ENCODE assay signal across 10 cellular contexts in the genomic region with DNA sequence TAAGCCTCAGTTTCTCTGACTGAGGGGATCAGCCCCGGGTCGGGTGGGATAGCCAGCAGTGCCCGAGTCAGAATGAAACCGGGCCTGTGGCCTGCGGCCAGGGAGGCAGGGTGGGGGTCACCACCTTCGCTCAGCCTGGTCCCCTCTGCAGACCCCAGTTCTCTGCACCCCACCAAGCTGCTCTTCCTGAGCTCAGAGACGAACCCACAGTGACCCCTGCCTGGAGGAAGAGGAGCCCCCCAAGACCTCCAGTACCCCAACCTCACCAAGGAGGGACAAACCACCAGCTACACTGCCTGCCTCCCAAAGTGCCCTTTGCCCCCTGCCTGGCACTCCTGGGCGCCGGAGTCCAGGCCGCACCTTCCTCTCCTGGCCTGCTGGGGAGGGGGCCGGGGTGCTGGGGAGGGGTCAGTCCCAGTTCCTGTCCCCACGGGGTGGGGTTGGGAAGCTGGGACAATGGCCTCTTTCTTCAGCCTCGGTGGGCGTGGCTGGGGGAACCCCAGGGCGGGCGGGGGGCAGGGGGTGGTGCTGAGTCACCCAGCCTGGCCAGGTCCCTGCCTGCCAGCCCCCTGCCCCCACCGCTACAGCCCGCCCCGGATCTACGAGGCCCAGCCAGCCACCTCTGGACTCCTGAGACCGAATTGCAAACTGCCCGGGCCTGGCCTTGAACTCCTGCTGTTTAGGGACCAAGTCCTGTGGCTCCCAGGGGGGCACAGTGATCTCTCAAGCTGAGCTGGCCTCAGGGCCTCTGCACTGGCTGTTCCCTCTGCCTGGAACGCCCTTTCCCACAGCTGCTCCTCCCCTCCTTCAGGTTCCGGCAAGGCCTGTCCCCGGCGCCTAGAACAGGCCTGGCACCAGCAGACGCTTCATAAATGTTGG. TPM values are rescaled to one million over a fixed set of nuclear protein-coding genes. Genes with fewer than 3 reads are reported as not detected.
DNase-seq lines count a peak whose midpoint lies in the region; ATAC-seq, FAIRE-seq and TF ChIP-seq lines count a peak whose summit lies in the region.
"Had no signal": no experiment of that assay in that cellular context is flagged by ENCODE, and none has a peak within 500 bp of the region (broad histone marks: within the 10 kb centered on the region; RNA-seq: fewer than 3 reads in every experiment).

No MANE protein-coding gene starts in this region.

- peak overlapping the region; percentile 65 to 78 for H3K9ac ChIP-seq in mucosa of rectum (ENCODE audit: low read depth in 1 of 2, low read length in 2 of 2)

- no peaks in the 10 kb centered on the region for H3K27me3 Mint-ChIP-seq in activated naive CD4-positive, alpha-beta T cell treated with anti-CD3 and anti-CD28 coated beads, Interleukin-2, amount 10 ng/mL, durations not matched to agents 7 days and 5 days
- no peaks in the 10 kb centered on the region for H3K27me3 Mint-ChIP-seq in dendritic cell treated with granulocyte-macrophage colony-stimulating factor and Interleukin-4, amounts not matched to agents 40 ng/mL and 50 ng/mL, for 4 days
- H3K27me3 Mint-ChIP-seq: naive B cell had no signal

- no peaks in the 10 kb centered on the region for H3K27me3 ChIP-seq in mucosa of rectum (ENCODE audit: control insufficient read depth in 2 of 2, insufficient read depth in 2 of 2, low read length in 2 of 2)

- H3K36me3 Mint-ChIP-seq in activated naive CD4-positive, alpha-beta T cell treated with anti-CD3 and anti-CD28 coated beads, Interleukin-2, amount 10 ng/mL, durations not matched to agents 7 days and 5 days: peaks cover 52% of the 10 kb centered on the region
- peaks cover 17 to 25% of the 10 kb centered on the region in 2 donors for H3K36me3 Mint-ChIP-seq in activated naive CD4-positive, alpha-beta T cell treated with anti-CD3 and anti-CD28 coated beads, Interleukin-2, amount 50 U/mL, for 72 hours
- peaks cover 100% of the 10 kb centered on the region for H3K36me3 Mint-ChIP-seq in dendritic cell treated with granulocyte-macrophage colony-stimulating factor and Interleukin-4, amounts not matched to agents 40 ng/mL and 50 ng/mL, for 4 days (ENCODE audit: low read depth)

- CTCF ChIA-PET in activated naive CD4-positive, alpha-beta T cell treated with anti-CD3 and anti-CD28 coated beads, Interleukin-2, amount 10 ng/mL, durations not matched to agents 7 days and 5 days (lab: Charles Lee): no interaction called here

- no peak for DNase-seq in activated naive CD4-positive, alpha-beta T cell treated with anti-CD3 and anti-CD28 coated beads, Interleukin-2, amount 10 ng/mL, durations not matched to agents 7 days and 5 days
- DNase-seq in activated naive CD4-positive, alpha-beta T cell treated with anti-CD3 and anti-CD28 coated beads, Interleukin-2, amount 50 U/mL, for 72 hours (ENCODE audit: low spot score in 2 of 2): no peak
- DNase-seq in GM20000 (ENCODE audit: low spot score) (no peak), NCI-H2081 (lab: John Stamatoyannopoulos, UW) (no peak), D721Med (ENCODE audit: insufficient read length, low spot score) (no peak)
- DNase-seq: activated CD8-positive, alpha-beta memory T cell treated with anti-CD3 and anti-CD28 coated beads for 24 hours; naive B cell had no signal

- no peak for ATAC-seq in activated naive CD4-positive, alpha-beta T cell treated with anti-CD3 and anti-CD28 coated beads, Interleukin-2, amount 50 U/mL, for 72 hours
- no peak for ATAC-seq in GM19324 (IDR thresholded peaks at IDR 0.05; ENCODE audit: low FRiP score, unreplicated experiment)

- TF ChIP-seq CTCF in GM20000 (IDR thresholded peaks at IDR 0.05; ENCODE audit: extremely low read depth, missing control alignments): no peak
- TF ChIP-seq CTCF in D721Med (IDR thresholded peaks at IDR 0.05; ENCODE audit: insufficient read depth, missing control alignments): no peak

- peaks cover 4% of the 10 kb centered on the region for H3K9me3 Mint-ChIP-seq in activated naive CD4-positive, alpha-beta T cell treated with anti-CD3 and anti-CD28 coated beads, Interleukin-2, amount 10 ng/mL, durations not matched to agents 7 days and 5 days
- peaks cover 0 to 6% of the 10 kb centered on the region in 2 donors for H3K9me3 Mint-ChIP-seq in activated naive CD4-positive, alpha-beta T cell treated with anti-CD3 and anti-CD28 coated beads, Interleukin-2, amount 50 U/mL, for 72 hours
- H3K9me3 Mint-ChIP-seq in dendritic cell treated with granulocyte-macrophage colony-stimulating factor and Interleukin-4, amounts not matched to agents 40 ng/mL and 50 ng/mL, for 4 days: no peaks in the 10 kb centered on the region

- no peak overlapping the region for H3K4me3 Mint-ChIP-seq in activated naive CD4-positive, alpha-beta T cell treated with anti-CD3 and anti-CD28 coated beads, Interleukin-2, amount 10 ng/mL, durations not matched to agents 7 days and 5 days
- H3K4me3 Mint-ChIP-seq in dendritic cell treated with granulocyte-macrophage colony-stimulating factor and Interleukin-4, amounts not matched to agents 40 ng/mL and 50 ng/mL, for 4 days: peak overlapping the region; percentile 71

- peak overlapping the region; percentile 93 to 96 for H3K27ac ChIP-seq in mucosa of rectum (ENCODE audit: low read depth in 2 of 2, low read length in 2 of 2)

- peaks cover 22% of the 10 kb centered on the region for H3K4me1 Mint-ChIP-seq in activated naive CD4-positive, alpha-beta T cell treated with anti-CD3 and anti-CD28 coated beads, Interleukin-2, amount 10 ng/mL, durations not matched to agents 7 days and 5 days
- H3K4me1 Mint-ChIP-seq in dendritic cell treated with granulocyte-macrophage colony-stimulating factor and Interleukin-4, amounts not matched to agents 40 ng/mL and 50 ng/mL, for 4 days (ENCODE audit: low read depth): peaks cover 69% of the 10 kb centered on the region

- FAIRE-seq in D721Med (lab: Jason Lieb, UNC): no peak

- peaks cover 40 to 55% of the 10 kb centered on the region in 2 donors for H3K4me1 ChIP-seq in mucosa of rectum (ENCODE audit: control insufficient read depth in 2 of 2, insufficient read depth in 2 of 2, low read length in 2 of 2)

- H3K9me3 ChIP-seq in mucosa of rectum (ENCODE audit: control insufficient read depth in 2 of 2, low read length in 2 of 2): no peaks in the 10 kb centered on the region

- H3K36me3 ChIP-seq in mucosa of rectum (ENCODE audit: control insufficient read depth in 2 of 2, insufficient read depth in 2 of 2, low read length in 2 of 2): peaks cover 48 to 53% of the 10 kb centered on the region in 2 donors

- H3K4me3 ChIP-seq in mucosa of rectum (ENCODE audit: low read length in 2 of 2): peak overlapping the region; percentile 44 to 50

- H3K27ac Mint-ChIP-seq in activated naive CD4-positive, alpha-beta T cell treated with anti-CD3 and anti-CD28 coated beads, Interleukin-2, amount 10 ng/mL, durations not matched to agents 7 days and 5 days: peak overlapping the region; percentile 77
- H3K27ac Mint-ChIP-seq in activated naive CD4-positive, alpha-beta T cell treated with anti-CD3 and anti-CD28 coated beads, Interleukin-2, amount 50 U/mL, for 72 hours: peak overlapping the region in 1 of 2 donors; percentile 68
- peak overlapping the region; percentile 77 for H3K27ac Mint-ChIP-seq in dendritic cell treated with granulocyte-macrophage colony-stimulating factor and Interleukin-4, amounts not matched to agents 40 ng/mL and 50 ng/mL, for 4 days

- intact Hi-C loops in dendritic cell treated with granulocyte-macrophage colony-stimulating factor and Interleukin-4, amounts not matched to agents 40 ng/mL and 50 ng/mL, for 4 days (cut with micrococcal nuclease): loop anchor here (10.0 kb wide), 1 partner anchor 132 kb away; the partner anchor contains the start of genes ANKRD24 and SIRT6

RNA-seq across cellular contexts. Expression of gene ZBTB7A, which starts 14.3 kb away (rescaled TPM):
- total RNA-seq in activated naive CD4-positive, alpha-beta T cell treated with anti-CD3 and anti-CD28 coated beads, Interleukin-2, amount 50 U/mL, for 72 hours: 10 to 100 TPM; 23.4 to 26.0 TPM

RNA-seq across cellular contexts. Expression of gene PIAS4, which starts 44.8 kb away (rescaled TPM):
- 10 to 100 TPM; 28.0 to 30.6 TPM for total RNA-seq in activated naive CD4-positive, alpha-beta T cell treated with anti-CD3 and anti-CD28 coated beads, Interleukin-2, amount 50 U/mL, for 72 hours
